ENCODE assay signal across 18 cellular contexts in the genomic region with DNA sequence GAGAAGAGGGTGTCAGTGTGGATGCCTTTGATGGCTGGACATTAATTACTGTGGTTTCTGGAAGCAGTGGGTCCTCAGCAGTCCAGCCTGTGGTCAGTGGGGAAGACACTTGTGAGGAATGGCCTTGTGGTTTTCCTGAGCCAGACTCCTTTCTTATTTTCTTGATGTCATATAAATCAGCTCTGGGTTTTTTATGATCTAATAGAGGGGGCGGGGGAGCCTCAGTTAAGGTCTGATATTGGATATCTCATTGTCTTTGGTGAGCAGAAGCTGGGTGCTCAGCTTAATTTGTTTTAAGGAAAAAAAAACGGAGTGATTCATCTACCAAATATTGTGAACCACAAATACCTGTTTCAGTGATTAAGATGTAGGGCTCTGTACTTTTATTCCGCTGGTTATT.
"Had no signal": no experiment of that assay in that cellular context is flagged by ENCODE, and none has a peak within 500 bp of the region (broad histone marks: within the 10 kb centered on the region; RNA-seq: fewer than 3 reads in every experiment).

No MANE protein-coding gene starts in this region.

- H3K4me1 Mint-ChIP-seq: activated CD4-positive, alpha-beta T cell treated with anti-CD3 and anti-CD28 coated beads for 36 hours; central memory CD8-positive, alpha-beta T cell; natural killer cell; stimulated activated naive B cell treated with anti-CD40 and anti-IgM and Interleukin-4, amounts not matched to agents 10 μg/mL and 1 μg/mL and 100 μg/mL, for 72 hours had no signal

- H3K36me3 Mint-ChIP-seq: activated naive CD8-positive, alpha-beta T cell; brain; natural killer cell; stimulated activated naive B cell treated with anti-CD40 and anti-IgM and Interleukin-4, amounts not matched to agents 10 μg/mL and 1 μg/mL and 100 μg/mL, for 72 hours had no signal

- H3K4me3 Mint-ChIP-seq: activated CD4-positive, alpha-beta T cell treated with anti-CD3 and anti-CD28 coated beads for 36 hours; activated naive CD8-positive, alpha-beta T cell; activated T-helper 1 cell treated with anti-CD3 and anti-CD28 coated beads, Interleukin-12 subunit alpha, Interleukin-12 subunit beta, Interleukin-2, Interleukin-4 antibody, amounts not matched to agents 30 ng/mL and 10 ng/mL and 1 ng/mL, durations not matched to agents 14 hours and 24 hours and 36 hours; brain; central memory CD8-positive, alpha-beta T cell; natural killer cell; stimulated activated naive B cell treated with anti-CD40 and anti-IgM and Interleukin-4, amounts not matched to agents 10 μg/mL and 1 μg/mL and 100 μg/mL, for 72 hours had no signal

- H3K9me3 Mint-ChIP-seq: activated T-helper 1 cell treated with anti-CD3 and anti-CD28 coated beads, Interleukin-12 subunit alpha, Interleukin-12 subunit beta, Interleukin-2, Interleukin-4 antibody, amounts not matched to agents 30 ng/mL and 10 ng/mL and 1 ng/mL, durations not matched to agents 14 hours and 24 hours and 36 hours; central memory CD8-positive, alpha-beta T cell; natural killer cell; stimulated activated naive B cell treated with anti-CD40 and anti-IgM and Interleukin-4, amounts not matched to agents 10 μg/mL and 1 μg/mL and 100 μg/mL, for 72 hours had no signal

- H3K27ac Mint-ChIP-seq: activated CD4-positive, alpha-beta T cell treated with anti-CD3 and anti-CD28 coated beads for 36 hours; activated naive CD8-positive, alpha-beta T cell; activated T-helper 1 cell treated with anti-CD3 and anti-CD28 coated beads, Interleukin-12 subunit alpha, Interleukin-12 subunit beta, Interleukin-2, Interleukin-4 antibody, amounts not matched to agents 30 ng/mL and 10 ng/mL and 1 ng/mL, durations not matched to agents 14 hours and 24 hours and 36 hours; brain; natural killer cell; stimulated activated naive B cell treated with anti-CD40 and anti-IgM and Interleukin-4, amounts not matched to agents 10 μg/mL and 1 μg/mL and 100 μg/mL, for 72 hours had no signal

- DNase-seq: activated CD4-positive, alpha-beta T cell treated with anti-CD3 and anti-CD28 coated beads for 36 hours; activated CD4-positive, alpha-beta T cell treated with anti-CD3 and anti-CD28 coated beads, Interleukin-2, amount 50 U/mL, for 48 hours; activated T-cell treated with anti-CD3 and anti-CD28 coated beads for 4 hours; amniotic stem cell; colonic mucosa; erythroblast; gastrocnemius medialis; heart left ventricle; left cardiac atrium; natural killer cell; pancreas; stimulated activated naive B cell treated with anti-CD40 and anti-IgM and Interleukin-4, amounts not matched to agents 10 μg/mL and 1 μg/mL and 100 μg/mL, for 72 hours; upper lobe of left lung had no signal

- ATAC-seq: activated CD4-positive, alpha-beta T cell treated with anti-CD3 and anti-CD28 coated beads for 36 hours; gastrocnemius medialis; heart left ventricle; left cardiac atrium; natural killer cell; pancreas; stimulated activated naive B cell treated with anti-CD40 and anti-IgM and Interleukin-4, amounts not matched to agents 10 μg/mL and 1 μg/mL and 100 μg/mL, for 72 hours had no signal

- FAIRE-seq: pancreas, TTC549 had no signal
